In genomic region chr17:29619251-29619650, GRCh38 we compare ENCODE assay signal across 8 cellular contexts. TPM values are rescaled to one million over a fixed set of nuclear protein-coding genes. Genes with fewer than 3 reads are reported as not detected.
DNase-seq lines count a peak whose midpoint lies in the region; ATAC-seq lines count a peak whose summit lies in the region.

No MANE protein-coding gene starts in this region.

- no peak for ATAC-seq in stimulated activated naive CD8-positive, alpha-beta T cell treated with anti-CD3 and anti-CD28 coated beads, Interleukin-15, Interleukin-2, amounts not matched to agents 100 U/mL and 50 U/mL, for 24 hours
- ATAC-seq in GM18861 (IDR thresholded peaks at IDR 0.05; ENCODE audit: unreplicated experiment), result no peak

- H3K4ac ChIP-seq in trophoblast cell (ENCODE audit: low read depth, low read length), result no peak overlapping the region

- H2AFZ ChIP-seq in trophoblast cell (ENCODE audit: insufficient read depth, low read length, poor library complexity), result no peak overlapping the region

- no peak overlapping the region for H3K23ac ChIP-seq in trophoblast cell (ENCODE audit: low read length)

- H3K27me3 ChIP-seq in trophoblast cell (ENCODE audit: insufficient read depth, low read length), result peaks cover 16% of the 10 kb centered on the region

- no peak overlapping the region for H3K9ac ChIP-seq in trophoblast cell (ENCODE audit: low read length)

- H3K4me2 ChIP-seq in trophoblast cell (ENCODE audit: low read length), result no peak overlapping the region

- no peak overlapping the region for H2AK5ac ChIP-seq in trophoblast cell (ENCODE audit: low read length)

- H3K4me1 ChIP-seq in trophoblast cell (ENCODE audit: control insufficient read depth in 1 of 2, insufficient read depth in 2 of 2, low read length in 2 of 2), result peaks cover 47 to 62% of the 10 kb centered on the region in 2 experiments

- no peak overlapping the region for H3K4me3 ChIP-seq in trophoblast cell (ENCODE audit: low read depth, low read length)

- H3K14ac ChIP-seq in trophoblast cell (ENCODE audit: low read length), result no peak overlapping the region

- peak overlapping the region; percentile 19 for H2BK12ac ChIP-seq in trophoblast cell (ENCODE audit: low read length)

- peak overlapping the region; percentile 1 for H4K91ac ChIP-seq in trophoblast cell (ENCODE audit: low read depth, low read length)

- H4K8ac ChIP-seq in trophoblast cell (ENCODE audit: low read depth, low read length), result no peak overlapping the region

- H3K18ac ChIP-seq in trophoblast cell (ENCODE audit: low read length), result no peak overlapping the region

- no peak overlapping the region for H2BK120ac ChIP-seq in trophoblast cell (ENCODE audit: insufficient read depth, low read length, poor library complexity)

- no peak overlapping the region for H4K12ac ChIP-seq in trophoblast cell (ENCODE audit: low read depth, low read length)

- DNase-seq in NCI-H345 (lab: John Stamatoyannopoulos, UW) (peak; percentile 33), NCI-H345 treated with DMSO at 0.1 percent for 48 hours (lab: John Stamatoyannopoulos, UW; ENCODE audit: unreplicated experiment) (no peak), M059J (ENCODE audit: low read depth) (peak; percentile 50), cerebellar cortex (ENCODE audit: low spot score) (peak; percentile 37), trophoblast cell (peak in 1 of 2 donors; percentile 51)
- no peak for DNase-seq in stimulated activated naive CD8-positive, alpha-beta T cell treated with anti-CD3 and anti-CD28 coated beads, Interleukin-15, Interleukin-2, amounts not matched to agents 100 U/mL and 50 U/mL, for 24 hours
- no peak for DNase-seq in stimulated activated CD8-positive, alpha-beta memory T cell treated with anti-CD3 and anti-CD28 coated beads, Interleukin-4, amount 100 ng/mL, for 48 hours

- no peak overlapping the region for H3K27ac ChIP-seq in trophoblast cell (ENCODE audit: low read depth, low read length)

- H2BK5ac ChIP-seq in trophoblast cell (ENCODE audit: low read depth, low read length, poor library complexity), result no peak overlapping the region

- no peaks in the 10 kb centered on the region for H3K36me3 ChIP-seq in trophoblast cell (ENCODE audit: control insufficient read depth in 1 of 2, insufficient read depth in 2 of 2, low read length in 2 of 2)

- peaks cover 3% of the 10 kb centered on the region for H3K79me2 ChIP-seq in trophoblast cell (ENCODE audit: control insufficient read depth, insufficient read depth, low read length, poor library complexity)

- peaks cover 5% of the 10 kb centered on the region for H3K9me3 ChIP-seq in trophoblast cell (ENCODE audit: insufficient read depth, low read depth, low read length)

- H3K79me1 ChIP-seq in trophoblast cell (ENCODE audit: low read length), result peaks cover 16% of the 10 kb centered on the region

RNA-seq across cellular contexts. Expression of gene CORO6, which starts 3.5 kb away (rescaled TPM):
- total RNA-seq in M059J (2014; rRNA removed; shearing (Covaris generic)), result 0.89 and 2.0 TPM in 2 replicates
- 10.5 and 11.5 TPM in 2 replicates for polyA plus RNA-seq in trophoblast cell (2013)

RNA-seq across cellular contexts. Expression of gene ANKRD13B, which starts 26.3 kb away (rescaled TPM):
- total RNA-seq in M059J (2014; rRNA removed; shearing (Covaris generic)), result 2.6 and 3.3 TPM in 2 replicates
- polyA plus RNA-seq in trophoblast cell (2013), result 1.6 and 1.9 TPM in 2 replicates

RNA-seq across cellular contexts. Expression of gene GIT1, which starts 29.8 kb away (rescaled TPM):
- 18.0 and 23.0 TPM in 2 replicates for total RNA-seq in M059J (2014; rRNA removed; shearing (Covaris generic))
- 33.6 and 35.0 TPM in 2 replicates for polyA plus RNA-seq in trophoblast cell (2013)

RNA-seq across cellular contexts. Expression of gene TP53I13, which starts 50.8 kb away (rescaled TPM):
- total RNA-seq in M059J (2014; rRNA removed; shearing (Covaris generic)), result 38.0 and 56.3 TPM in 2 replicates
- 17.1 and 19.5 TPM in 2 replicates for polyA plus RNA-seq in trophoblast cell (2013)

RNA-seq across cellular contexts. Expression of gene ABHD15, which starts 52.4 kb away (rescaled TPM):
- 5.7 and 6.3 TPM in 2 replicates for total RNA-seq in M059J (2014; rRNA removed; shearing (Covaris generic))
- 2.3 and 2.8 TPM in 2 replicates for polyA plus RNA-seq in trophoblast cell (2013)

Comparison
In these comparisons a context has a peak if more than half of its experiments do, and no peak if none do; other contexts are left out.
1. DNase-seq: peak in NCI-H345 (single experiment), M059J (single experiment) and cerebellar cortex (single experiment); none in NCI-H345 treated with DMSO at 0.1 percent for 48 hours (single experiment), stimulated activated naive CD8-positive, alpha-beta T cell treated with anti-CD3 and anti-CD28 coated beads, Interleukin-15, Interleukin-2, amounts not matched to agents 100 U/mL and 50 U/mL, for 24 hours (single experiment) and stimulated activated CD8-positive, alpha-beta memory T cell treated with anti-CD3 and anti-CD28 coated beads, Interleukin-4, amount 100 ng/mL, for 48 hours (single experiment).